In the genomic region with DNA sequence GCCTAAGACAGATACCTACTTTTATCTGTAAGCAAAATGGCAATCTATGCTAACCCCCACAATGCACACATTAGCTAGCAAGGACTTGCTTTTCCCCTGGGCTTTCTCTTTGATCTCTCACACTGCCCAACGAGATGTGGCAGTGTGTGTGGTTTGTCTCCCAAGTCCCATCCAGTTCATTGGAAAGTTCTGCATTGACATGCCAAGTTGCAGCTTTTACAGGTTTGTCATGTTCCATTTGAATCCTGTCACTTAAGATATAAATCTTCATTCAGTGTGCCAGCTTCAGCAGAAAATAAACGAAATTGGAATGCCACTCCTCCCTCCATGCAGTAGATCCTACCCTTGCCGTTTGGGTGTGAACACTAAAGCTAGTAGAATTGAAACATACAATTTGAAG, we compare ENCODE assay signal across 12 cellular contexts.
DNase-seq lines count a peak whose midpoint lies in the region; ATAC-seq lines count a peak whose summit lies in the region.
"Had no signal": no experiment of that assay in that cellular context is flagged by ENCODE, and none has a peak within 500 bp of the region (broad histone marks: within the 10 kb centered on the region; RNA-seq: fewer than 3 reads in every experiment).

No MANE protein-coding gene starts in this region.

- no peak for DNase-seq in activated naive CD4-positive, alpha-beta T cell treated with Interleukin-2 at 50 U/mL for 16 hours
- no peak for DNase-seq in activated naive CD8-positive, alpha-beta T cell treated with anti-CD3 and anti-CD28 coated beads, Interleukin-2, amount 50 U/mL, for 24 hours
- no peak for DNase-seq in natural killer cell treated with Interleukin-12 subunit alpha and Interleukin-12 subunit beta and Interleukin-15 and Interleukin-18, amount 100 ng/mL, for 72 hours (ENCODE audit: low spot score)
- DNase-seq in mucosa of gallbladder (ENCODE audit: low spot score) (no peak), dermis blood vessel endothelial cell (no peak), NCI-H345 treated with DMSO at 0.1 percent for 48 hours (lab: John Stamatoyannopoulos, UW; ENCODE audit: unreplicated experiment) (no peak)
- DNase-seq: DMS79, dorsolateral prefrontal cortex, H9 had no signal

- peaks cover 6% of the 10 kb centered on the region for H3K9me3 Mint-ChIP-seq in activated naive CD4-positive, alpha-beta T cell treated with anti-CD3 and anti-CD28 coated beads, Interleukin-2, amount 50 U/mL, for 24 hours
- H3K9me3 Mint-ChIP-seq in activated naive CD8-positive, alpha-beta T cell treated with anti-CD3 and anti-CD28 coated beads, Interleukin-2, amount 50 U/mL, for 24 hours, result peaks cover 11% of the 10 kb centered on the region
- H3K9me3 Mint-ChIP-seq in natural killer cell treated with Interleukin-12 subunit alpha and Interleukin-12 subunit beta and Interleukin-15 and Interleukin-18, amount 100 ng/mL, for 72 hours, result no peaks in the 10 kb centered on the region
- H3K9me3 Mint-ChIP-seq: H9, neural progenitor cell had no signal

- peaks cover 90% of the 10 kb centered on the region for H3K4me1 Mint-ChIP-seq in activated naive CD4-positive, alpha-beta T cell treated with anti-CD3 and anti-CD28 coated beads, Interleukin-2, amount 50 U/mL, for 24 hours
- peaks cover 98% of the 10 kb centered on the region for H3K4me1 Mint-ChIP-seq in activated naive CD8-positive, alpha-beta T cell treated with anti-CD3 and anti-CD28 coated beads, Interleukin-2, amount 50 U/mL, for 24 hours
- peaks cover 64 to 84% of the 10 kb centered on the region in 2 donors for H3K4me1 Mint-ChIP-seq in natural killer cell treated with Interleukin-12 subunit alpha and Interleukin-12 subunit beta and Interleukin-15 and Interleukin-18, amount 100 ng/mL, for 72 hours (ENCODE audit: low read depth in 2 of 2)

- no peaks in the 10 kb centered on the region for H3K27me3 Mint-ChIP-seq in activated naive CD4-positive, alpha-beta T cell treated with anti-CD3 and anti-CD28 coated beads, Interleukin-2, amount 50 U/mL, for 24 hours
- no peaks in the 10 kb centered on the region for H3K27me3 Mint-ChIP-seq in activated naive CD8-positive, alpha-beta T cell treated with anti-CD3 and anti-CD28 coated beads, Interleukin-2, amount 50 U/mL, for 24 hours
- H3K27me3 Mint-ChIP-seq in natural killer cell treated with Interleukin-12 subunit alpha and Interleukin-12 subunit beta and Interleukin-15 and Interleukin-18, amount 100 ng/mL, for 72 hours, result no peaks in the 10 kb centered on the region

- no peak for ATAC-seq in activated naive CD8-positive, alpha-beta T cell treated with anti-CD3 and anti-CD28 coated beads, Interleukin-2, amount 50 U/mL, for 24 hours
- ATAC-seq in natural killer cell treated with Interleukin-12 subunit alpha and Interleukin-12 subunit beta and Interleukin-15 and Interleukin-18, amount 100 ng/mL, for 72 hours, result no peak
- no peak for ATAC-seq in GM21515 (IDR thresholded peaks at IDR 0.05; ENCODE audit: unreplicated experiment)

- peaks cover 20% of the 10 kb centered on the region for H3K36me3 Mint-ChIP-seq in activated naive CD4-positive, alpha-beta T cell treated with anti-CD3 and anti-CD28 coated beads, Interleukin-2, amount 50 U/mL, for 24 hours
- H3K36me3 Mint-ChIP-seq in activated naive CD8-positive, alpha-beta T cell treated with anti-CD3 and anti-CD28 coated beads, Interleukin-2, amount 50 U/mL, for 24 hours (ENCODE audit: low read depth), result peaks cover 39% of the 10 kb centered on the region
- peaks cover 11% of the 10 kb centered on the region for H3K36me3 Mint-ChIP-seq in natural killer cell treated with Interleukin-12 subunit alpha and Interleukin-12 subunit beta and Interleukin-15 and Interleukin-18, amount 100 ng/mL, for 72 hours
- H3K36me3 Mint-ChIP-seq: neural progenitor cell had no signal

- peak overlapping the region; percentile 74 for H3K4me3 Mint-ChIP-seq in activated naive CD4-positive, alpha-beta T cell treated with anti-CD3 and anti-CD28 coated beads, Interleukin-2, amount 50 U/mL, for 24 hours
- H3K4me3 Mint-ChIP-seq in activated naive CD8-positive, alpha-beta T cell treated with anti-CD3 and anti-CD28 coated beads, Interleukin-2, amount 50 U/mL, for 24 hours, result peak overlapping the region; percentile 47
- peak overlapping the region; percentile 70 for H3K4me3 Mint-ChIP-seq in natural killer cell treated with Interleukin-12 subunit alpha and Interleukin-12 subunit beta and Interleukin-15 and Interleukin-18, amount 100 ng/mL, for 72 hours
- H3K4me3 Mint-ChIP-seq: H9, neural progenitor cell had no signal

- peak overlapping the region; percentile 93 for H3K27ac Mint-ChIP-seq in activated naive CD4-positive, alpha-beta T cell treated with anti-CD3 and anti-CD28 coated beads, Interleukin-2, amount 50 U/mL, for 24 hours
- peak overlapping the region; percentile 99 for H3K27ac Mint-ChIP-seq in activated naive CD8-positive, alpha-beta T cell treated with anti-CD3 and anti-CD28 coated beads, Interleukin-2, amount 50 U/mL, for 24 hours
- H3K27ac Mint-ChIP-seq in natural killer cell treated with Interleukin-12 subunit alpha and Interleukin-12 subunit beta and Interleukin-15 and Interleukin-18, amount 100 ng/mL, for 72 hours, result peak overlapping the region; percentile 100
- H3K27ac Mint-ChIP-seq: neural progenitor cell had no signal
